In the genomic region with DNA sequence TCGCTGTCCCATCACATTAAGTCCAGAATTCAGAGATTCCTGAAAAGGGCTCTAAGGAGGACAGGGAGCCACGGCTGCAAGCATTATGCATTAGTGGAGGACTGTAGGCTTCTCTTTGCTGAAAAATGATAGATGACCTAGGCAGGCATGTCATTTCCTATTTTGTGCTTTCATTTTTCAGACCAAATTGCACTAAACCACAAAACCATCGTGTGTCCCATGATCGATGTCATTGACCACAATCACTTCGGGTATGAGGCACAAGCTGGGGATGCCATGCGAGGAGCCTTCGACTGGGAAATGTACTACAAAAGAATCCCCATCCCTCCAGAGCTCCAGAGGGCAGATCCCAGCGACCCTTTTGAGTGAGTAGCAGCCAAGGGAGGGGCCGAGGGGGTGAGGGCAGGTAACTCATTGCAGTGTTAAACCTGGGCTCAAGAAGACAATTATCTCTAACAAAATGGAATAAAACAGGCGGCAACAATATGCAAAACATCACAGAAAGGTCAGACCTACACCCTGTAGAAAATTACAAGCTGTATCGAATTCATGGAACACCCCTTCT, we compare ENCODE assay signal across 10 cellular contexts.
DNase-seq lines count a peak whose midpoint lies in the region; ATAC-seq and TF ChIP-seq lines count a peak whose summit lies in the region.
"Had no signal": no experiment of that assay in that cellular context is flagged by ENCODE, and none has a peak within 500 bp of the region (broad histone marks: within the 10 kb centered on the region; RNA-seq: fewer than 3 reads in every experiment).

No MANE protein-coding gene starts in this region.

- CTCF ChIA-PET in Caco-2 (lab: Charles Lee): no interaction called here

- H3K36me3 ChIP-seq in neural progenitor cell (no peaks in the 10 kb centered on the region), Caco-2 (ENCODE audit: control insufficient read depth, insufficient read depth, low read length) (no peaks in the 10 kb centered on the region)
- H3K36me3 ChIP-seq: right atrium auricular region had no signal

- H3K27me3 ChIP-seq in neural progenitor cell (no peaks in the 10 kb centered on the region), Caco-2 (replicated peaks; ENCODE audit: control insufficient read depth, insufficient read depth, low read length) (no peaks in the 10 kb centered on the region)
- H3K27me3 ChIP-seq: right atrium auricular region had no signal

- no peak overlapping the region for H3K4me3 ChIP-seq in neural progenitor cell
- H3K4me3 ChIP-seq in Caco-2 (ENCODE audit: low read depth, low read length): no peak overlapping the region
- H3K4me3 ChIP-seq: right atrium auricular region had no signal

- peak; percentile 77 for ATAC-seq in GM19035 (IDR thresholded peaks at IDR 0.05; ENCODE audit: unreplicated experiment)
- peak; percentile 86 for ATAC-seq in HG02610 (IDR thresholded peaks at IDR 0.05; ENCODE audit: unreplicated experiment)
- ATAC-seq in HG03520 (IDR thresholded peaks at IDR 0.05; ENCODE audit: unreplicated experiment): peak; percentile 91

- H3K9ac ChIP-seq in neural progenitor cell: no peak overlapping the region

- H3K9me3 Mint-ChIP-seq in neural progenitor cell (peaks cover 2% of the 10 kb centered on the region), Caco-2 (ENCODE audit: unreplicated experiment) (no peaks in the 10 kb centered on the region)

- H3K27me3 Mint-ChIP-seq in neural progenitor cell (ENCODE audit: insufficient read depth, low read depth) (no peaks in the 10 kb centered on the region), Caco-2 (ENCODE audit: insufficient read depth, unreplicated experiment) (no peaks in the 10 kb centered on the region)

- no TSS peak for BruUV-seq in Caco-2 (replicated peaks; lab: Mats Ljungman, UMichigan)

- DNase-seq in neural progenitor cell (ENCODE audit: low spot score) (no peak), posterior vena cava (ENCODE audit: low spot score) (no peak), NCI-H1048 (lab: John Stamatoyannopoulos, UW) (no peak), Caco-2 (no peak)
- DNase-seq: NCI-H524 treated with DMSO at 0.1 percent for 48 hours had no signal

- H3K4me3 Mint-ChIP-seq in neural progenitor cell (no peak overlapping the region), Caco-2 (ENCODE audit: unreplicated experiment) (no peak overlapping the region)

- H3K36me3 Mint-ChIP-seq in neural progenitor cell: no peaks in the 10 kb centered on the region
- H3K36me3 Mint-ChIP-seq in Caco-2 (ENCODE audit: insufficient read depth, unreplicated experiment): no peaks in the 10 kb centered on the region

- H3K27ac Mint-ChIP-seq in neural progenitor cell (peak overlapping the region; percentile 42), Caco-2 (ENCODE audit: unreplicated experiment) (no peak overlapping the region)

- no peak overlapping the region for H3K4me2 ChIP-seq in neural progenitor cell

- POLR2A ChIA-PET in Caco-2 (lab: Charles Lee): no interaction called here

- H3K4me1 ChIP-seq in neural progenitor cell (peaks cover 19% of the 10 kb centered on the region), Caco-2 (peaks cover 21% of the 10 kb centered on the region)
- H3K4me1 ChIP-seq: right atrium auricular region had no signal

- peaks cover 53% of the 10 kb centered on the region for H3K4me1 Mint-ChIP-seq in neural progenitor cell
- peaks cover 6% of the 10 kb centered on the region for H3K4me1 Mint-ChIP-seq in Caco-2 (ENCODE audit: low read depth, unreplicated experiment)

- H4K20me1 ChIP-seq in neural progenitor cell (ENCODE audit: low read depth): no peaks in the 10 kb centered on the region

- no peaks in the 10 kb centered on the region for H3F3A ChIP-seq in neural progenitor cell (ENCODE audit: low read depth)

- TF ChIP-seq CTCF in neural progenitor cell (IDR thresholded peaks at IDR 0.05): no peak
- no peak for TF ChIP-seq CTCF in Caco-2 (IDR thresholded peaks at IDR 0.05; ENCODE audit: insufficient read depth in 1 of 2, low read depth in 1 of 2, low read length in 1 of 2, severe bottlenecking in 1 of 2, unreplicated experiment in 1 of 2)

- H2AFZ ChIP-seq in neural progenitor cell (replicated peaks): no peak overlapping the region

- no peak overlapping the region for H3K27ac ChIP-seq in neural progenitor cell
- H3K27ac ChIP-seq: right atrium auricular region, VCaP had no signal

- intact Hi-C loops in posterior vena cava (cut with DNase I) (no loop called here), Caco-2 (cut with micrococcal nuclease; ENCODE audit: unreplicated experiment) (no loop called here)

- no peaks in the 10 kb centered on the region for H3K79me2 ChIP-seq in neural progenitor cell (ENCODE audit: low read depth)

- no peaks in the 10 kb centered on the region for H3K9me3 ChIP-seq in neural progenitor cell (ENCODE audit: low read depth)
- no peaks in the 10 kb centered on the region for H3K9me3 ChIP-seq in Caco-2
- H3K9me3 ChIP-seq: right atrium auricular region had no signal
